Comparison of ENCODE assay signal across 19 cellular contexts in the genomic region with DNA sequence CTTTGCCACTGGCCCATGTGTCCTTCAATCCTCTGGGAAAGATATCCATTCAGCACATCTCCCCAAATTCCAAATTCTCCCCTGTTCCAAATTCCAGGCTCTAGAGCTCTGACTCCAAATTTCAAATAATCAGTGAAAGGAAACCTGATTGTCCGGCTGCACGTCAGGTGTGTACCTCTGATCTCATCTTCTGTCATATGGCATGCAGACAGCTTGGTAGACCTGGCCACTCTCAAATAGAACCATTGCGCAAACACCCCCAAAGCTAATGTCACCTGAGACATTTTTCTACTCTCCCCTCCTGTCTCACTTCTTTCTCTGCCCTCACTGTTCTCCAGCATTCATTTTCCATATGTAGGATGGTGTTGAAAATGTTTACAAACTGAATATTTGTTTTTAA.
"Had no signal": no experiment of that assay in that cellular context is flagged by ENCODE, and none has a peak within 500 bp of the region (broad histone marks: within the 10 kb centered on the region; RNA-seq: fewer than 3 reads in every experiment).

No MANE protein-coding gene starts in this region.

- DNase-seq: KBM-7, MM.1S, NCI-H1092 treated with DMSO at 0.1 percent for 48 hours, NCI-H1436, NCI-H187, NCI-H2029, NCI-H2081 treated with DMSO at 0.1 percent for 48 hours, NCI-H2171, NCI-H226, NCI-H446, NCI-H510A, NCI-H524 treated with DMSO at 0.1 percent for 48 hours, NCI-H69, NCI-H774, Right ventricle myocardium superior, RPMI8226, SIG-M5, SK-N-SH had no signal

- H3K9me3 ChIP-seq: SK-N-SH had no signal

- H3K4me2 ChIP-seq: SK-N-SH had no signal

- FAIRE-seq: RCC 7860 had no signal

- H3K9ac ChIP-seq: SK-N-SH had no signal
